7 cellular contexts compared by ENCODE assay signal in genomic region chr19:56566904-56567273, GRCh38. TPM values are rescaled to one million over a fixed set of nuclear protein-coding genes. Genes with fewer than 3 reads are reported as not detected.
DNase-seq lines count a peak whose midpoint lies in the region; ATAC-seq lines count a peak whose summit lies in the region.

No MANE protein-coding gene starts in this region.

- H3K27me3 ChIP-seq in rectal smooth muscle tissue (ENCODE audit: control insufficient read depth, insufficient read depth, low read length), result no peaks in the 10 kb centered on the region

- ATAC-seq in GM18508 (IDR thresholded peaks at IDR 0.05; ENCODE audit: insufficient read depth, unreplicated experiment) (peak; percentile 17), HG02759 (IDR thresholded peaks at IDR 0.05; ENCODE audit: unreplicated experiment) (peak; percentile 41), left cardiac atrium (peak; percentile 68 to 80)

- H3K4me3 ChIP-seq in rectal smooth muscle tissue (ENCODE audit: low read length), result peak overlapping the region; percentile 88

- intact Hi-C loops in left cardiac atrium (cut with DNase I), result no loop called here

- peaks cover 7% of the 10 kb centered on the region for H3K36me3 ChIP-seq in rectal smooth muscle tissue (ENCODE audit: control insufficient read depth, insufficient read depth, low read length)

- peak overlapping the region; percentile 85 for H3K27ac ChIP-seq in rectal smooth muscle tissue (ENCODE audit: low read depth, low read length)

- H3K4me1 ChIP-seq in rectal smooth muscle tissue (ENCODE audit: control insufficient read depth, insufficient read depth, low read length), result peaks cover 4% of the 10 kb centered on the region

- peak overlapping the region; percentile 76 for H3K9ac ChIP-seq in rectal smooth muscle tissue (ENCODE audit: low read length)

- DNase-seq in NCI-H460 (ENCODE audit: extremely low read depth, low read depth) (peak; percentile 8), left cardiac atrium (peak; percentile 71), foreskin melanocyte (no peak)
- DNase-seq in activated naive CD4-positive, alpha-beta T cell treated with anti-CD3 and anti-CD28 coated beads, Interleukin-2, amount 50 U/mL, for 16 hours, result peak; percentile 52

RNA-seq across cellular contexts. Expression of gene ZNF470, which starts 0.4 kb away (rescaled TPM):
- total RNA-seq in NCI-H460 (2014; rRNA removed; shearing (Covaris generic)), result 1.8 and 2.0 TPM in 2 replicates
- polyA plus RNA-seq in NCI-H460 (2014; cell fraction: nucleus; rRNA removed), result 2.0 and 5.3 TPM in 2 replicates
- 1 to 10 TPM; 3.4 TPM for total RNA-seq in left cardiac atrium

RNA-seq across cellular contexts. Expression of gene ZFP28, which starts 28.1 kb away (rescaled TPM):
- total RNA-seq in NCI-H460 (2014; rRNA removed; shearing (Covaris generic)), result 4.2 and 6.0 TPM in 2 replicates
- polyA plus RNA-seq in NCI-H460 (2014; cell fraction: nucleus; rRNA removed), result 4.0 and 4.6 TPM in 2 replicates
- total RNA-seq in left cardiac atrium, result 1 to 10 TPM; 4.8 to 5.7 TPM

RNA-seq across cellular contexts. Expression of gene ZNF71, which starts 28.2 kb away (rescaled TPM):
- 4.5 and 5.0 TPM in 2 replicates for total RNA-seq in NCI-H460 (2014; rRNA removed; shearing (Covaris generic))
- 5.5 and 7.5 TPM in 2 replicates for polyA plus RNA-seq in NCI-H460 (2014; cell fraction: nucleus; rRNA removed)
- total RNA-seq in left cardiac atrium, result 1 to 10 TPM; 5.6 to 7.8 TPM

RNA-seq across cellular contexts. Expression of gene ZNF471, which starts 59.2 kb away (rescaled TPM):
- total RNA-seq in NCI-H460 (2014; rRNA removed; shearing (Covaris generic)), result 0.98 and 1.8 TPM in 2 replicates
- 0.31 and 4.1 TPM in 2 replicates for polyA plus RNA-seq in NCI-H460 (2014; cell fraction: nucleus; rRNA removed)
- 1 to 10 TPM; 4.7 to 5.4 TPM for total RNA-seq in left cardiac atrium

Comparison
In these comparisons a context has a peak if more than half of its experiments do, and no peak if none do; other contexts are left out.
1. ATAC-seq: peak in every context shown above with its lines; median percentile 74 in left cardiac atrium; 41 in HG02759; 17 in GM18508.